35 cellular contexts compared by ENCODE assay signal in the genomic region with DNA sequence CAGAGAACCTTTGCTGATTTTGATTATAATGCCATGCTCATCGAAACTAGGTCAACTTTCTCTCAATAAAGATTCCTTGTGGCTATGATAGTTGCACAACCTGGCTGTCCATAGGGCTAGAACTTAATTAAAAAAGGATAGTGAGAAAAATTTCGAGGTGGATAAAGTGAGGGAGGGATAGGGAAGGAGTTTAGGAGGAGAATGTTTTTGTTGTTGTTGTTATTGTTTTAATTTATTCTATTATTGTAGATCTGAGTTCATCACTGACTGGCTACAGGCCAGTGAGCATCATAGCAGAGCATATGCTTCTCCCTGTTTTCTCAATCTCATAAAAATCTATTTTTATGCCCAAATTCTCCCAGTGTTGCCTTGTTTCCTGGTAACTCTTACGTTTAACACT.
"Had no signal": no experiment of that assay in that cellular context is flagged by ENCODE, and none has a peak within 500 bp of the region (broad histone marks: within the 10 kb centered on the region; RNA-seq: fewer than 3 reads in every experiment).

No MANE protein-coding gene starts in this region.

- DNase-seq: Karpas-422, Kasumi-1, MG63, MM.1S, MV-4-11, NCI-H1048, NCI-H1092, NCI-H1092 treated with DMSO at 0.1 percent for 48 hours, NCI-H1105, NCI-H1105 treated with DMSO at 0.1 percent for 48 hours, NCI-H1417, NCI-H1417 treated with DMSO at 0.1 percent for 48 hours, NCI-H1436, NCI-H1436 treated with DMSO at 0.1 percent for 48 hours, NCI-H146, NCI-H1694, NCI-H1694 treated with DMSO at 0.1 percent for 48 hours, NCI-H187 treated with DMSO at 0.1 percent for 48 hours, NCI-H1930, NCI-H2029, NCI-H2029 treated with DMSO at 0.1 percent for 48 hours, NCI-H2081, NCI-H2081 treated with DMSO at 0.1 percent for 48 hours, NCI-H2107, NCI-H2171, NCI-H2171 treated with DMSO at 0.1 percent for 48 hours, NCI-H2227 treated with DMSO at 0.1 percent for 48 hours, NCI-H226, NCI-H345, NCI-H446, NCI-H446 treated with DMSO at 0.1 percent for 48 hours, NCI-H510A, NCI-H510A treated with DMSO at 0.1 percent for 48 hours, NCI-H524 had no signal

- H3K9me3 ChIP-seq: MG63 had no signal

- H3K27me3 ChIP-seq: MG63 had no signal

- H3K27ac ChIP-seq: KMS-11 had no signal

- H3K4me3 ChIP-seq: MG63 had no signal

- H3K36me3 ChIP-seq: MG63 had no signal
